8 cellular contexts compared by ENCODE assay signal in genomic region chr14:58637040-58637390, GRCh38. TPM values are rescaled to one million over a fixed set of nuclear protein-coding genes. Genes with fewer than 3 reads are reported as not detected.
DNase-seq lines count a peak whose midpoint lies in the region; ATAC-seq, FAIRE-seq and TF ChIP-seq lines count a peak whose summit lies in the region.

No MANE protein-coding gene starts in this region.

- peak; percentile 2 for ATAC-seq in HG03571 (IDR thresholded peaks at IDR 0.05; ENCODE audit: unreplicated experiment)
- no peak for ATAC-seq in GM19452 (IDR thresholded peaks at IDR 0.05; ENCODE audit: unreplicated experiment)

- TF ChIP-seq CTCF in fibroblast of villous mesenchyme (IDR thresholded peaks at IDR 0.05; ENCODE audit: insufficient read depth, low read depth, low read length), result no peak

- TF ChIP-seq POLR2A in H54 (IDR thresholded peaks at IDR 0.05; ENCODE audit: low read depth, low read length), result no peak

- H3K4me3 ChIP-seq in fibroblast of villous mesenchyme (ENCODE audit: low read depth, low read length), result peak overlapping the region; percentile 72

- no peak for FAIRE-seq in H54 (lab: Jason Lieb, UNC)

- peak; percentile 47 for DNase-seq in DMS 273 treated with DMSO at 0.1 percent for 48 hours (lab: John Stamatoyannopoulos, UW)
- DNase-seq in activated T-cell treated with anti-CD3 and anti-CD28 coated beads, Interleukin-2, amount 50 U/mL, for 48 hours, result peak; percentile 52 to 59
- DNase-seq in fibroblast of villous mesenchyme (ENCODE audit: low read depth), result peak; percentile 96
- DNase-seq in occipital lobe (lab: John Stamatoyannopoulos, UW), result peak; percentile 18
- DNase-seq in H54 (ENCODE audit: insufficient read length, low spot score), result no peak
- no peak for DNase-seq in foreskin melanocyte

RNA-seq across cellular contexts. Expression of gene DACT1, which starts 0.7 kb away (rescaled TPM):
- total RNA-seq in fibroblast of villous mesenchyme (6.9 and 35.8 TPM in 2 replicates), occipital lobe (435 TPM)

Comparison
In these comparisons a context has a peak if more than half of its experiments do, and no peak if none do; other contexts are left out.
1. DNase-seq: peak in DMS 273 treated with DMSO at 0.1 percent for 48 hours (single experiment), activated T-cell treated with anti-CD3 and anti-CD28 coated beads, Interleukin-2, amount 50 U/mL, for 48 hours (2 of 2), fibroblast of villous mesenchyme (single experiment) and occipital lobe (single experiment); none in H54 (single experiment) and foreskin melanocyte (single experiment).
2. RNA of gene DACT1, which starts 0.7 kb away (total RNA-seq): 435 TPM in occipital lobe (single experiment); 6.9 to 35.8 TPM in fibroblast of villous mesenchyme; every median in the first group is over 10 times any median in the second.